ENCODE assay signal across 17 cellular contexts in genomic region chrX:1334854-1335253, GRCh38. TPM values are rescaled to one million over a fixed set of nuclear protein-coding genes. Genes with fewer than 3 reads are reported as not detected.
"Had no signal": no experiment of that assay in that cellular context is flagged by ENCODE, and none has a peak within 500 bp of the region (broad histone marks: within the 10 kb centered on the region; RNA-seq: fewer than 3 reads in every experiment).

No MANE protein-coding gene starts in this region.

- DNase-seq: activated CD4-positive, alpha-beta T cell treated with anti-CD3 and anti-CD28 coated beads, Interleukin-2, amount 50 U/mL, for 4 hours; activated CD4-positive, CD25-positive, alpha-beta regulatory T cell treated with anti-CD3 and anti-CD28 coated beads, Interleukin-2, amount 50 U/mL, for 72 hours; activated CD8-positive, alpha-beta memory T cell treated with anti-CD3 and anti-CD28 coated beads, Interleukin-2, amount 50 U/mL, for 48 hours; activated naive CD4-positive, alpha-beta T cell; adrenal gland; caudate nucleus; effector memory CD4-positive, alpha-beta T cell; gastrocnemius medialis; islet precursor cell; small intestine; stomach; tibial artery had no signal

- FAIRE-seq: small intestine had no signal

- H3K9me3 ChIP-seq: adrenal gland had no signal

- H3K9ac ChIP-seq: parathyroid adenoma had no signal

- H2AFZ ChIP-seq: parathyroid adenoma had no signal

- H3K36me3 ChIP-seq: adrenal gland, gastrocnemius medialis, stomach, tibial artery had no signal

- H3K4me3 Mint-ChIP-seq: activated T-helper 1 cell treated with anti-CD3 and anti-CD28 coated beads, Interleukin-12 subunit alpha, Interleukin-12 subunit beta, Interleukin-2, Interleukin-4 antibody, amounts not matched to agents 30 ng/mL and 10 ng/mL and 1 ng/mL, durations not matched to agents 14 hours and 24 hours and 36 hours had no signal

- H3K27ac Mint-ChIP-seq: activated T-helper 1 cell treated with anti-CD3 and anti-CD28 coated beads, Interleukin-12 subunit alpha, Interleukin-12 subunit beta, Interleukin-2, Interleukin-4 antibody, amounts not matched to agents 30 ng/mL and 10 ng/mL and 1 ng/mL, durations not matched to agents 14 hours and 24 hours and 36 hours had no signal

- H3K4me3 ChIP-seq: adrenal gland, coronary artery, gastrocnemius medialis, stomach, tibial artery had no signal

- H3K79me2 ChIP-seq: parathyroid adenoma had no signal

- H3K4me1 ChIP-seq: adrenal gland, gastrocnemius medialis, parathyroid adenoma had no signal

- H3K27me3 ChIP-seq: gastrocnemius medialis had no signal

- H3K9me3 Mint-ChIP-seq: activated T-helper 1 cell treated with anti-CD3 and anti-CD28 coated beads, Interleukin-12 subunit alpha, Interleukin-12 subunit beta, Interleukin-2, Interleukin-4 antibody, amounts not matched to agents 30 ng/mL and 10 ng/mL and 1 ng/mL, durations not matched to agents 14 hours and 24 hours and 36 hours had no signal

- H3K27ac ChIP-seq: adrenal gland, coronary artery, epithelial cell of prostate, gastrocnemius medialis, parathyroid adenoma, stomach, tibial artery had no signal

RNA-seq across cellular contexts. Expression of gene IL3RA, which starts 1.7 kb away (rescaled TPM):
- total RNA-seq: myocyte had no signal
